7 cellular contexts compared by ENCODE assay signal in the genomic region with DNA sequence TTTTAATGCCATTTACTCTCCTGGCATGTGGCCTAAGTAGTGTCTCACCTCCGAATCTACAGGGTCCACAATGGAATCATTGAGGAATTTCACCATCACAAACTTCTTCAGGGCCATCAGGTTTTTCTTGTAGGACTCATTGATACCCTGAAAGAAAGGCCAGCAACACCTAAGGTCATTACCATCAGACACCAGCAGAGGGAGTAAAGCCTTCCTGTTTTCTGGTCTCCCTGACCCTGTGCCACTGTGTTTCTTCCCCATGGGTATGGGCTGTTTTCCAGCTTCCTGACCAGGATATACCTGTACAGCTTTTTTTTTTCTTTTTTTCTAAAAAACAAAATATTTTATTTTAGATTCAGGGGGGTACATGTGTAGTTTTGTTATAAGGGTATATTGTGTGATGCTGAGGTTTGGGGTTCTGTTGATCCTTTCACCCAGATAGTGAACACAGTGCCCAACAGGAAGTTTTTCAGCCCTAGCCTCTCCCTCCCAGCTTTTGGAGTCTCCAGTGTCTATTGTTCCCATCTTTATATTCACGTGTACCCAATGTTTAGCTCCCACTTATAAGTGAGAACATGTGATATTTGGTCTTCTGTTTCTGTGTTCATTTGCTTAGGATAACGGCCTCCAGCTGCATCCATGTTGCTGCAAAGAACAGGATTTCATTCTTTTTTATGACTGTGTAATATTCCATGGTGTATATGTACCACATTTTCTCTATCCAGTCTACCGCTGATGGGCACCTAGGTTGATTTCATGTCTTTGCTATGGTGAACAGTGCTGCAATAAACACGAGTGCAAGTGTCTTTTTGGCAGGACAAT. TPM values are rescaled to one million over a fixed set of nuclear protein-coding genes. Genes with fewer than 3 reads are reported as not detected.
A peak's percentile ranks its signal among the peaks of the same experiment; 100 is the strongest.
DNase-seq lines count a peak whose midpoint lies in the region; ATAC-seq and TF ChIP-seq lines count a peak whose summit lies in the region.

No MANE protein-coding gene starts in this region.

- POLR2A ChIA-PET in RWPE1 (lab: Yijun Ruan, JAX; ENCODE audit: low non-redundant PET): no interaction called here

- H3K36me3 Mint-ChIP-seq in activated naive CD8-positive, alpha-beta T cell treated with anti-CD3 and anti-CD28 coated beads, Interleukin-2, amount 50 U/mL, for 24 hours (ENCODE audit: low read depth): peaks cover 30% of the 10 kb centered on the region

- peak; percentile 70 for ATAC-seq in activated naive CD8-positive, alpha-beta T cell treated with anti-CD3 and anti-CD28 coated beads, Interleukin-2, amount 50 U/mL, for 24 hours

- H3K27ac Mint-ChIP-seq in activated naive CD8-positive, alpha-beta T cell treated with anti-CD3 and anti-CD28 coated beads, Interleukin-2, amount 50 U/mL, for 24 hours: no peak overlapping the region

- H3K27ac ChIP-seq in RWPE1: peak overlapping the region; percentile 59

- in situ Hi-C loops in G401 (cut with HindIII; ENCODE audit: low sequenced_read_pairs): no loop called here

- TF ChIP-seq CTCF in RWPE1 (conservative IDR thresholded peaks at IDR 0.05; ENCODE audit: low read depth): peak; percentile 75

- no peaks in the 10 kb centered on the region for H3K9me3 Mint-ChIP-seq in activated naive CD8-positive, alpha-beta T cell treated with anti-CD3 and anti-CD28 coated beads, Interleukin-2, amount 50 U/mL, for 24 hours

- no peak overlapping the region for H3K4me3 Mint-ChIP-seq in activated naive CD8-positive, alpha-beta T cell treated with anti-CD3 and anti-CD28 coated beads, Interleukin-2, amount 50 U/mL, for 24 hours

- CTCF ChIA-PET in RWPE1 (lab: Yijun Ruan, JAX): interaction anchor here (0.6 to 1.4 kb wide), 6 partner anchors 9 to 669 kb away, joined by 3 to 6 read pairs (median 4); no protein-coding TSS in a partner anchor

- DNase-seq in G401 (ENCODE audit: low spot score): peak; percentile 54
- DNase-seq in LHCN-M2 (ENCODE audit: low read depth): peak; percentile 69
- peak; percentile 63 for DNase-seq in RWPE1 (ENCODE audit: low spot score)
- DNase-seq in activated naive CD8-positive, alpha-beta T cell treated with anti-CD3 and anti-CD28 coated beads, Interleukin-2, amount 50 U/mL, for 24 hours: peak; percentile 57
- DNase-seq in hepatic stellate cell (ENCODE audit: low spot score): peak; percentile 29
- peak; percentile 53 for DNase-seq in stimulated activated CD4-positive, alpha-beta T cell treated with anti-CD3 and anti-CD28 coated beads, Interleukin-15, amount 100 ng/mL, for 24 hours
- no peak for DNase-seq in hippocampal formation (lab: John Stamatoyannopoulos, UW)

- H3K27me3 Mint-ChIP-seq in activated naive CD8-positive, alpha-beta T cell treated with anti-CD3 and anti-CD28 coated beads, Interleukin-2, amount 50 U/mL, for 24 hours: no peaks in the 10 kb centered on the region

- peaks cover 9% of the 10 kb centered on the region for H3K4me1 Mint-ChIP-seq in activated naive CD8-positive, alpha-beta T cell treated with anti-CD3 and anti-CD28 coated beads, Interleukin-2, amount 50 U/mL, for 24 hours

RNA-seq across cellular contexts. Expression of a gene that starts 18.3 kb away (rescaled TPM):
- total RNA-seq in G401 (2014; rRNA removed; shearing (Covaris generic)): 181 and 227 TPM in 2 replicates
- 40.3 and 54.2 TPM in 2 replicates for total RNA-seq in LHCN-M2 (2014; rRNA removed)
- 38.1 TPM for polyA plus RNA-seq in LHCN-M2 (2012)

RNA-seq across cellular contexts. Expression of a gene that starts 38.2 kb away (rescaled TPM):
- 135 and 183 TPM in 2 replicates for total RNA-seq in G401 (2014; rRNA removed; shearing (Covaris generic))
- total RNA-seq in LHCN-M2 (2014; rRNA removed): 505 and 541 TPM in 2 replicates
- polyA plus RNA-seq in LHCN-M2 (2012): 475 TPM

Comparison
In these comparisons a context has a peak if more than half of its experiments do, and no peak if none do; other contexts are left out.
1. DNase-seq: peak in G401 (single experiment), LHCN-M2 (single experiment), RWPE1 (single experiment), activated naive CD8-positive, alpha-beta T cell treated with anti-CD3 and anti-CD28 coated beads, Interleukin-2, amount 50 U/mL, for 24 hours (single experiment), hepatic stellate cell (single experiment) and stimulated activated CD4-positive, alpha-beta T cell treated with anti-CD3 and anti-CD28 coated beads, Interleukin-15, amount 100 ng/mL, for 24 hours (single experiment); none in hippocampal formation (0 of 2).